In genomic region chr22:31263896-31264295, GRCh38 we compare ENCODE assay signal across 1 cellular context.
TF ChIP-seq lines count a peak whose summit lies in the region.

No MANE protein-coding gene starts in this region.

TF ChIP-seq in WTC11, 78 proteins besides CTCF, POLR2A, EP300 and RAD21 (continued from another document):
- TF ChIP-seq, protein P1, sequence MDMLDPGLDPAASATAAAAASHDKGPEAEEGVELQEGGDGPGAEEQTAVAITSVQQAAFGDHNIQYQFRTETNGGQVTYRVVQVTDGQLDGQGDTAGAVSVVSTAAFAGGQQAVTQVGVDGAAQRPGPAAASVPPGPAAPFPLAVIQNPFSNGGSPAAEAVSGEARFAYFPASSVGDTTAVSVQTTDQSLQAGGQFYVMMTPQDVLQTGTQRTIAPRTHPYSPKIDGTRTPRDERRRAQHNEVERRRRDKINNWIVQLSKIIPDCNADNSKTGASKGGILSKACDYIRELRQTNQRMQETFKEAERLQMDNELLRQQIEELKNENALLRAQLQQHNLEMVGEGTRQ (CRISPR knock-in tag; IDR thresholded peaks at IDR 0.05) = no peak
- TF ChIP-seq, protein P2, sequence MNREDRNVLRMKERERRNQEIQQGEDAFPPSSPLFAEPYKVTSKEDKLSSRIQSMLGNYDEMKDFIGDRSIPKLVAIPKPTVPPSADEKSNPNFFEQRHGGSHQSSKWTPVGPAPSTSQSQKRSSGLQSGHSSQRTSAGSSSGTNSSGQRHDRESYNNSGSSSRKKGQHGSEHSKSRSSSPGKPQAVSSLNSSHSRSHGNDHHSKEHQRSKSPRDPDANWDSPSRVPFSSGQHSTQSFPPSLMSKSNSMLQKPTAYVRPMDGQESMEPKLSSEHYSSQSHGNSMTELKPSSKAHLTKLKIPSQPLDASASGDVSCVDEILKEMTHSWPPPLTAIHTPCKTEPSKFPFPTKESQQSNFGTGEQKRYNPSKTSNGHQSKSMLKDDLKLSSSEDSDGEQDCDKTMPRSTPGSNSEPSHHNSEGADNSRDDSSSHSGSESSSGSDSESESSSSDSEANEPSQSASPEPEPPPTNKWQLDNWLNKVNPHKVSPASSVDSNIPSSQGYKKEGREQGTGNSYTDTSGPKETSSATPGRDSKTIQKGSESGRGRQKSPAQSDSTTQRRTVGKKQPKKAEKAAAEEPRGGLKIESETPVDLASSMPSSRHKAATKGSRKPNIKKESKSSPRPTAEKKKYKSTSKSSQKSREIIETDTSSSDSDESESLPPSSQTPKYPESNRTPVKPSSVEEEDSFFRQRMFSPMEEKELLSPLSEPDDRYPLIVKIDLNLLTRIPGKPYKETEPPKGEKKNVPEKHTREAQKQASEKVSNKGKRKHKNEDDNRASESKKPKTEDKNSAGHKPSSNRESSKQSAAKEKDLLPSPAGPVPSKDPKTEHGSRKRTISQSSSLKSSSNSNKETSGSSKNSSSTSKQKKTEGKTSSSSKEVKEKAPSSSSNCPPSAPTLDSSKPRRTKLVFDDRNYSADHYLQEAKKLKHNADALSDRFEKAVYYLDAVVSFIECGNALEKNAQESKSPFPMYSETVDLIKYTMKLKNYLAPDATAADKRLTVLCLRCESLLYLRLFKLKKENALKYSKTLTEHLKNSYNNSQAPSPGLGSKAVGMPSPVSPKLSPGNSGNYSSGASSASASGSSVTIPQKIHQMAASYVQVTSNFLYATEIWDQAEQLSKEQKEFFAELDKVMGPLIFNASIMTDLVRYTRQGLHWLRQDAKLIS (CRISPR knock-in tag; IDR thresholded peaks at IDR 0.05; ENCODE audit: borderline replicate concordance) = no peak
- no peak for TF ChIP-seq IRF2 (CRISPR knock-in tag; IDR thresholded peaks at IDR 0.05; ENCODE audit: borderline replicate concordance, low read depth)
- no peak for TF ChIP-seq SMAD3 (CRISPR knock-in tag; IDR thresholded peaks at IDR 0.05; ENCODE audit: borderline replicate concordance)
- TF ChIP-seq SP1 (CRISPR knock-in tag; conservative IDR thresholded peaks at IDR 0.05) = no peak
- TF ChIP-seq ZNF281 (CRISPR knock-in tag; IDR thresholded peaks at IDR 0.05) = no peak
- TF ChIP-seq NFE2L1 (CRISPR knock-in tag; IDR thresholded peaks at IDR 0.05) = no peak
- no peak for TF ChIP-seq NFYB (CRISPR knock-in tag; conservative IDR thresholded peaks at IDR 0.05; ENCODE audit: low read depth)
- TF ChIP-seq, protein P3, sequence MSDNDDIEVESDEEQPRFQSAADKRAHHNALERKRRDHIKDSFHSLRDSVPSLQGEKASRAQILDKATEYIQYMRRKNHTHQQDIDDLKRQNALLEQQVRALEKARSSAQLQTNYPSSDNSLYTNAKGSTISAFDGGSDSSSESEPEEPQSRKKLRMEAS (CRISPR knock-in tag; IDR thresholded peaks at IDR 0.05) = no peak
- no peak for TF ChIP-seq ELF4 (CRISPR knock-in tag; IDR thresholded peaks at IDR 0.05; ENCODE audit: low read depth)
- no peak for TF ChIP-seq NR1H2 (CRISPR knock-in tag; IDR thresholded peaks at IDR 0.05)
- no peak for TF ChIP-seq PREB (CRISPR knock-in tag; IDR thresholded peaks at IDR 0.05; ENCODE audit: borderline replicate concordance)
- TF ChIP-seq E2F4 (CRISPR knock-in tag; IDR thresholded peaks at IDR 0.05; ENCODE audit: borderline replicate concordance, low read depth) = no peak
- no peak for TF ChIP-seq PRRX2 (CRISPR knock-in tag; IDR thresholded peaks at IDR 0.05)
- no peak for TF ChIP-seq KAT7 (CRISPR knock-in tag; IDR thresholded peaks at IDR 0.05; ENCODE audit: borderline replicate concordance)
- no peak for TF ChIP-seq ZNF416 (CRISPR knock-in tag; IDR thresholded peaks at IDR 0.05)
